Comparison of ENCODE assay signal across 1 cellular context in genomic region chr14:73057939-73058223, GRCh38.
TF ChIP-seq lines count a peak whose summit lies in the region.

No MANE protein-coding gene starts in this region.

TF ChIP-seq in endothelial cell of umbilical vein, 7 proteins besides CTCF, POLR2A, EP300 and RAD21:
- TF ChIP-seq GATA2 (IDR thresholded peaks at IDR 0.05; ENCODE audit: insufficient read depth, insufficient read length, low read depth, low read length) (no peak), FOS (IDR thresholded peaks at IDR 0.05; ENCODE audit: borderline replicate concordance, insufficient read depth, low read length) (no peak), MYC (IDR thresholded peaks at IDR 0.05; ENCODE audit: low read depth, low read length) (no peak)
